ENCODE assay signal across 16 cellular contexts in the genomic region with DNA sequence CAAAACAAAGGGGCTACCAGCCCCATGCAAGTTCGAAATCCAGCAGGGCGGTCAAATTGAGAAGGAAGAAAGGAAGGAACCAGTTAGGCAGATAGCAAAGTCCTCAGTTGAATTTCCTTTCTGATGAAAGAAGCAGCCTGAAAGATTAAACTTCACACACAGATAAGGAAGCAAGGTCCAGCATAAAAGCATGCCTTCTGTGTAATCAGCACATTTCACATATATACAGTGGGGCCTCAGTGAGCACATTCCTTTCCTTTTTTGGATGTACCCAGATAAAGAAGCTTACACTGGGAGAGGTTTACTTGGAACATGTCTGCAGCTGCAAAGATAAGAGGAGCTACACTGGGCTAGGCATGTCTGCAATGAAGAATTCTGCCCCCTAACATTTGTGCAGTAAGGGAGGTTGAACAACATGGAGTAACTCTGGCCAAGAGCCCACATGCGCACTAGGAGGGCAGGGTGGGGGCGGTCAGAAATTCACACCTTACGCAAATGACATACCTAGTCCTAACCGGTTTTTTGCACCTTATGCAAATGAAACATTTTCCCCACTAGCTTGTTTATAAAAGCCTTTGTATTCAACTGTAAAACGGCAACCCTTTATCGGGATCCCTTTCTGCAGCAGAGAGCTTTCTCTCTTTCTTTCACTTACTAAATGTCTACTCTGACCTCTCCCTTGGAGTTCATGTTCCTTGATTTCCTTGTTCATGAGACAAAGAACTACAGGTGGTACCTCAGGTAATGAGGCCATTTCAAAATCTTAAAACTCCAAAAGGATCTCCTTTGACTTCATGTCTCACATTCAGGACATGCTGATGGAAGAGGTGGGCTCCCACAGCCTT.
DNase-seq lines count a peak whose midpoint lies in the region; ATAC-seq and TF ChIP-seq lines count a peak whose summit lies in the region.
"Had no signal": no experiment of that assay in that cellular context is flagged by ENCODE, and none has a peak within 500 bp of the region (broad histone marks: within the 10 kb centered on the region; RNA-seq: fewer than 3 reads in every experiment).

No MANE protein-coding gene starts in this region.

- TF ChIP-seq CTCF in AG04450 (IDR thresholded peaks at IDR 0.05; ENCODE audit: low read depth, low read length) (no peak), chondrocyte (IDR thresholded peaks at IDR 0.05) (no peak)

- no peak overlapping the region for H3K23ac ChIP-seq in mesendoderm (ENCODE audit: low read length)

- no peak overlapping the region for H4K5ac ChIP-seq in mesendoderm (ENCODE audit: low read length)

- peak overlapping the region; percentile 19 for H3K18ac ChIP-seq in mesendoderm (ENCODE audit: low read length)

- H3K79me2 ChIP-seq in mesendoderm (ENCODE audit: control insufficient read depth, insufficient read depth, low read length): no peaks in the 10 kb centered on the region

- H2AK5ac ChIP-seq in mesendoderm (ENCODE audit: low read length): no peak overlapping the region

- H3K27me3 Mint-ChIP-seq in chondrocyte (ENCODE audit: low read depth): no peaks in the 10 kb centered on the region

- ATAC-seq in HG02840 (IDR thresholded peaks at IDR 0.05; ENCODE audit: low FRiP score, unreplicated experiment) (no peak), HG03196 (IDR thresholded peaks at IDR 0.05; ENCODE audit: unreplicated experiment) (no peak)
- ATAC-seq: CD8-positive, alpha-beta T cell had no signal

- H3K4me2 ChIP-seq in mesendoderm (ENCODE audit: low read length): no peak overlapping the region

- peak overlapping the region; percentile 79 for H3K27ac ChIP-seq in AG04450 (ENCODE audit: low read depth, low read length)
- peak overlapping the region; percentile 36 for H3K27ac ChIP-seq in mesendoderm (ENCODE audit: low read depth, low read length)
- H3K27ac ChIP-seq: sigmoid colon, uterus had no signal

- no peak overlapping the region for H3K56ac ChIP-seq in mesendoderm (ENCODE audit: low read length)

- no peak overlapping the region for H3K9ac ChIP-seq in mesendoderm (ENCODE audit: low read length)

- no peak overlapping the region for H3K4me3 Mint-ChIP-seq in chondrocyte (ENCODE audit: unreplicated experiment)
- H3K4me3 Mint-ChIP-seq: CD8-positive, alpha-beta T cell; immature natural killer cell; neural crest cell had no signal

- H3K4me1 ChIP-seq in mesendoderm (ENCODE audit: control insufficient read depth, low read depth, low read length): no peaks in the 10 kb centered on the region
- H3K4me1 ChIP-seq: sigmoid colon, uterus had no signal

- H4K8ac ChIP-seq in mesendoderm (ENCODE audit: low read depth, low read length): no peak overlapping the region

- DNase-seq in AG04450 (ENCODE audit: low read depth, low spot score) (peak; percentile 55), NCI-H526 (lab: John Stamatoyannopoulos, UW) (peak; percentile 30 to 66), erythroblast (lab: John Stamatoyannopoulos, UW) (peak; percentile 40 to 83), mesendoderm (peak; percentile 82), chondrocyte (ENCODE audit: low spot score) (no peak)
- no peak for DNase-seq in activated effector memory CD4-positive, alpha-beta T cell treated with Interleukin-2 at 50 U/mL for 16 hours
- DNase-seq: amniotic stem cell; CD8-positive, alpha-beta T cell; immature natural killer cell; NCI-H2029; NCI-H524 treated with DMSO at 0.1 percent for 48 hours; sigmoid colon; uterus had no signal

- CTCF ChIA-PET in AG04450 (lab: Charles Lee): interaction anchor here (1.0 kb wide), 1 partner anchor 10 kb away, joined by 3 read pairs; no protein-coding TSS in a partner anchor

- no CpG with 5 or more reads among the region's 8 CpGs for WGBS in mesendoderm (ENCODE audit: extremely low coverage, insufficient coverage, low lambda C conversion rate)

- H3K4me3 ChIP-seq in AG04450 (ENCODE audit: low read depth, low read length) (no peak overlapping the region), mesendoderm (ENCODE audit: low read length) (no peak overlapping the region)
- H3K4me3 ChIP-seq: sigmoid colon, uterus had no signal

- no peak overlapping the region for H2BK15ac ChIP-seq in mesendoderm (replicated peaks; ENCODE audit: low read depth)

- H3K9me3 ChIP-seq in AG04450 (ENCODE audit: control insufficient read depth, insufficient read depth, low read length): no peaks in the 10 kb centered on the region
- H3K9me3 ChIP-seq: sigmoid colon, uterus had no signal

- peaks cover 20% of the 10 kb centered on the region for H3K4me1 Mint-ChIP-seq in chondrocyte (ENCODE audit: low read depth)
- H3K4me1 Mint-ChIP-seq: immature natural killer cell, neural crest cell had no signal

- no peak overlapping the region for H2BK120ac ChIP-seq in mesendoderm (ENCODE audit: low read depth, low read length)

- H3K36me3 ChIP-seq in mesendoderm (ENCODE audit: control insufficient read depth, insufficient read depth, low read length): no peaks in the 10 kb centered on the region
- H3K36me3 ChIP-seq: sigmoid colon, uterus had no signal

- no peaks in the 10 kb centered on the region for H3K79me1 ChIP-seq in mesendoderm (ENCODE audit: low read length)

- no peaks in the 10 kb centered on the region for H3K27me3 ChIP-seq in AG04450 (ENCODE audit: control insufficient read depth, insufficient read depth, low read length)
- no peaks in the 10 kb centered on the region for H3K27me3 ChIP-seq in mesendoderm (ENCODE audit: insufficient read depth, low read length, poor library complexity)
- H3K27me3 ChIP-seq: sigmoid colon, uterus had no signal

- no peak for TF ChIP-seq POLR2A in erythroblast (IDR thresholded peaks at IDR 0.05; ENCODE audit: low read length)

- no peaks in the 10 kb centered on the region for H3K36me3 Mint-ChIP-seq in chondrocyte (ENCODE audit: low read depth)
- H3K36me3 Mint-ChIP-seq: CD8-positive, alpha-beta T cell; immature natural killer cell had no signal

- no peak overlapping the region for H3K4ac ChIP-seq in mesendoderm (ENCODE audit: low read depth, low read length)

- H3K27ac Mint-ChIP-seq in chondrocyte (ENCODE audit: unreplicated experiment): no peak overlapping the region
- H3K27ac Mint-ChIP-seq: CD8-positive, alpha-beta T cell; immature natural killer cell had no signal

- peaks cover 19% of the 10 kb centered on the region for H3K9me3 Mint-ChIP-seq in chondrocyte (ENCODE audit: low read depth)

- no peak overlapping the region for H2BK5ac ChIP-seq in mesendoderm (ENCODE audit: low read length)

- POLR2A ChIA-PET in AG04450 (lab: Yijun Ruan, JAX): no interaction called here

Comparison
In these comparisons a context has a peak if more than half of its experiments do, and no peak if none do; other contexts are left out.
1. DNase-seq: peak in AG04450 (single experiment), NCI-H526 (2 of 2), erythroblast (2 of 2) and mesendoderm (single experiment); none in chondrocyte (single experiment) and activated effector memory CD4-positive, alpha-beta T cell treated with Interleukin-2 at 50 U/mL for 16 hours (single experiment).